In genomic region chr18:74679679-74680076, GRCh38 we compare ENCODE assay signal across 1 cellular context.
TF ChIP-seq lines count a peak whose summit lies in the region.

No MANE protein-coding gene starts in this region.

TF ChIP-seq in GM12878, 131 proteins besides CTCF, POLR2A, EP300 and RAD21 (continued from another document):
- TF ChIP-seq ATF3 (IDR thresholded peaks at IDR 0.05; ENCODE audit: borderline replicate concordance, extremely low read depth, low read depth, low read length) (no peak), NBN (IDR thresholded peaks at IDR 0.05) (no peak), ELK1 (IDR thresholded peaks at IDR 0.05; ENCODE audit: low read depth, low read length) (no peak)
